33 cellular contexts compared by ENCODE assay signal in the genomic region with DNA sequence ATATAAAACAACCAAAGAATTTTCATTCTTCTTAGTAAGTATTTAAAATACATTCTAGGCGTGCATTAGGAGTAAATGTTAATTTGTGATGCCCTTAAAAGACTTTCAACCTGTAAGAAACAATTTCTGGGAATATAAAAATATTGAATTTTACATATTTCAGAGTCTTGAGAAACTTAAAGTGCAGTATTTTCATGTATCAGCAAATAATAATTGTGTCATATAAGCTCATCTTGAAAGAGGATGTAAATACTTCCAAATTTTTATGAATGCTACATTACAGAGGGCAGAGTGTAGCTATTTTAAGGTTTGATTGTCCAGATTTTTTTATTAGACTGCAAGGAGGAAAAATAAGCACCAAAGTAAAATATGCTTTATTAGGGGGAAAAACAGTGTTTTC.
"Had no signal": no experiment of that assay in that cellular context is flagged by ENCODE, and none has a peak within 500 bp of the region (broad histone marks: within the 10 kb centered on the region; RNA-seq: fewer than 3 reads in every experiment).

No MANE protein-coding gene starts in this region.

- H3K27me3 Mint-ChIP-seq: activated CD4-positive, alpha-beta memory T cell treated with anti-CD3 and anti-CD28 coated beads, Interleukin-2, amount 10 ng/mL, durations not matched to agents 7 days and 5 days; activated CD4-positive, alpha-beta T cell treated with anti-CD3 and anti-CD28 coated beads, Interleukin-2, amount 10 ng/mL, durations not matched to agents 7 days and 5 days; activated naive CD4-positive, alpha-beta T cell treated with anti-CD3 and anti-CD28 coated beads, Interleukin-2, amount 10 ng/mL, durations not matched to agents 7 days and 5 days; activated naive CD8-positive, alpha-beta T cell treated with anti-CD3 and anti-CD28 coated beads, Interleukin-2, amount 10 ng/mL, durations not matched to agents 7 days and 5 days; activated T-cell treated with anti-CD3 and anti-CD28 coated beads, Interleukin-2, amount 50 U/mL, for 24 hours; brain; T-helper 17 cell had no signal

- H3K27ac Mint-ChIP-seq: activated CD4-positive, alpha-beta memory T cell treated with anti-CD3 and anti-CD28 coated beads, Interleukin-2, amount 10 ng/mL, durations not matched to agents 7 days and 5 days; activated CD4-positive, alpha-beta T cell treated with anti-CD3 and anti-CD28 coated beads, Interleukin-2, amount 10 ng/mL, durations not matched to agents 7 days and 5 days; activated naive CD4-positive, alpha-beta T cell treated with anti-CD3 and anti-CD28 coated beads, Interleukin-2, amount 10 ng/mL, durations not matched to agents 7 days and 5 days; activated naive CD4-positive, alpha-beta T cell treated with anti-CD3 and anti-CD28 coated beads, Interleukin-2, amount 50 U/mL, for 72 hours; activated naive CD8-positive, alpha-beta T cell treated with anti-CD3 and anti-CD28 coated beads, Interleukin-2, amount 10 ng/mL, durations not matched to agents 7 days and 5 days; activated T-cell treated with anti-CD3 and anti-CD28 coated beads, Interleukin-2, amount 50 U/mL, for 24 hours; activated T-cell treated with anti-CD3 and anti-CD28 coated beads, Interleukin-2, amount 50 U/mL, for 72 hours; brain; T-helper 17 cell; T-helper 2 cell treated with Interferon-gamma antibody and Interleukin-4, amounts not matched to agents 5 μg/mL and 100 μg/mL, for 36 hours had no signal

- H3K4me1 Mint-ChIP-seq: activated naive CD4-positive, alpha-beta T cell treated with anti-CD3 and anti-CD28 coated beads, Interleukin-2, amount 10 ng/mL, durations not matched to agents 7 days and 5 days; activated naive CD8-positive, alpha-beta T cell treated with anti-CD3 and anti-CD28 coated beads, Interleukin-2, amount 10 ng/mL, durations not matched to agents 7 days and 5 days; brain had no signal

- FAIRE-seq: endometrium, endothelial cell of umbilical vein had no signal

- ATAC-seq: activated naive CD4-positive, alpha-beta T cell treated with anti-CD3 and anti-CD28 coated beads, Interleukin-2, amount 50 U/mL, for 72 hours; activated T-cell treated with anti-CD3 and anti-CD28 coated beads, Interleukin-2, amount 50 U/mL, for 72 hours; gastroesophageal sphincter; T-helper 17 cell had no signal

- DNase-seq: activated CD4-positive, alpha-beta memory T cell treated with anti-CD3 and anti-CD28 coated beads, Interleukin-2, amount 10 ng/mL, durations not matched to agents 7 days and 5 days; activated CD4-positive, alpha-beta T cell treated with anti-CD3 and anti-CD28 coated beads for 1 hour; activated CD4-positive, alpha-beta T cell treated with anti-CD3 and anti-CD28 coated beads for 4 hours; activated CD4-positive, alpha-beta T cell treated with anti-CD3 and anti-CD28 coated beads, Interleukin-2, amount 10 ng/mL, durations not matched to agents 7 days and 5 days; activated CD4-positive, alpha-beta T cell treated with anti-CD3 and anti-CD28 coated beads, Interleukin-2, amount 50 U/mL, for 4 hours; activated CD4-positive, CD25-positive, alpha-beta regulatory T cell; activated CD8-positive, alpha-beta memory T cell treated with anti-CD3 and anti-CD28 coated beads, Interleukin-2, amount 50 U/mL, for 48 hours; activated gamma-delta T cell; activated naive CD4-positive, alpha-beta T cell; activated naive CD4-positive, alpha-beta T cell treated with anti-CD3 and anti-CD28 coated beads, Interleukin-2, amount 10 ng/mL, durations not matched to agents 7 days and 5 days; activated naive CD8-positive, alpha-beta T cell treated with anti-CD3 and anti-CD28 coated beads, Interleukin-2, amount 10 ng/mL, durations not matched to agents 7 days and 5 days; activated T-cell treated with anti-CD3 and anti-CD28 coated beads for 4 hours; activated T-cell treated with anti-CD3 and anti-CD28 coated beads, Interleukin-2, amount 50 U/mL, for 24 hours; activated T-cell treated with anti-CD3 and anti-CD28 coated beads, Interleukin-2, amount 50 U/mL, for 72 hours; central memory CD4-positive, alpha-beta T cell; cerebellar nuclear complex; colonic mucosa; effector CD8-positive, alpha-beta T cell; esophagus squamous epithelium; foreskin melanocyte; T-helper 1 cell; T-helper 17 cell; T1000 had no signal

- H3K4me3 Mint-ChIP-seq: activated CD4-positive, alpha-beta memory T cell treated with anti-CD3 and anti-CD28 coated beads, Interleukin-2, amount 10 ng/mL, durations not matched to agents 7 days and 5 days; activated CD4-positive, alpha-beta T cell treated with anti-CD3 and anti-CD28 coated beads, Interleukin-2, amount 10 ng/mL, durations not matched to agents 7 days and 5 days; activated naive CD4-positive, alpha-beta T cell treated with anti-CD3 and anti-CD28 coated beads, Interleukin-2, amount 10 ng/mL, durations not matched to agents 7 days and 5 days; activated naive CD8-positive, alpha-beta T cell treated with anti-CD3 and anti-CD28 coated beads, Interleukin-2, amount 10 ng/mL, durations not matched to agents 7 days and 5 days; activated T-cell treated with anti-CD3 and anti-CD28 coated beads, Interleukin-2, amount 50 U/mL, for 24 hours; activated T-cell treated with anti-CD3 and anti-CD28 coated beads, Interleukin-2, amount 50 U/mL, for 72 hours; brain; T-helper 17 cell; T-helper 2 cell treated with Interferon-gamma antibody and Interleukin-4, amounts not matched to agents 5 μg/mL and 100 μg/mL, for 36 hours had no signal

- H3K27me3 ChIP-seq: ascending aorta, breast epithelium, cardiac muscle cell, colonic mucosa, esophagus squamous epithelium, gastroesophageal sphincter had no signal

- H3K4me1 ChIP-seq: ascending aorta, breast epithelium, colonic mucosa, esophagus squamous epithelium, gastroesophageal sphincter had no signal

- H3K9me3 ChIP-seq: ascending aorta, breast epithelium, colonic mucosa, esophagus squamous epithelium, gastroesophageal sphincter had no signal

- H3K4me3 ChIP-seq: ascending aorta, breast epithelium, cardiac muscle cell, colonic mucosa, esophagus squamous epithelium, gastroesophageal sphincter had no signal

- H3K9me3 Mint-ChIP-seq: activated CD4-positive, alpha-beta memory T cell treated with anti-CD3 and anti-CD28 coated beads, Interleukin-2, amount 10 ng/mL, durations not matched to agents 7 days and 5 days; activated CD4-positive, alpha-beta T cell treated with anti-CD3 and anti-CD28 coated beads, Interleukin-2, amount 10 ng/mL, durations not matched to agents 7 days and 5 days; activated naive CD4-positive, alpha-beta T cell treated with anti-CD3 and anti-CD28 coated beads, Interleukin-2, amount 10 ng/mL, durations not matched to agents 7 days and 5 days; activated naive CD4-positive, alpha-beta T cell treated with anti-CD3 and anti-CD28 coated beads, Interleukin-2, amount 50 U/mL, for 72 hours; activated naive CD8-positive, alpha-beta T cell treated with anti-CD3 and anti-CD28 coated beads, Interleukin-2, amount 10 ng/mL, durations not matched to agents 7 days and 5 days; activated T-cell treated with anti-CD3 and anti-CD28 coated beads, Interleukin-2, amount 50 U/mL, for 24 hours; activated T-cell treated with anti-CD3 and anti-CD28 coated beads, Interleukin-2, amount 50 U/mL, for 72 hours; brain; T-helper 2 cell treated with Interferon-gamma antibody and Interleukin-4, amounts not matched to agents 5 μg/mL and 100 μg/mL, for 36 hours had no signal

- H3K27ac ChIP-seq: ascending aorta, breast epithelium, cardiac muscle cell, colonic mucosa, epithelial cell of prostate, esophagus squamous epithelium, gastroesophageal sphincter had no signal

- H3K36me3 Mint-ChIP-seq: activated naive CD4-positive, alpha-beta T cell treated with anti-CD3 and anti-CD28 coated beads, Interleukin-2, amount 50 U/mL, for 72 hours had no signal

- H3K36me3 ChIP-seq: breast epithelium, cardiac muscle cell, colonic mucosa had no signal
